In the genomic region with DNA sequence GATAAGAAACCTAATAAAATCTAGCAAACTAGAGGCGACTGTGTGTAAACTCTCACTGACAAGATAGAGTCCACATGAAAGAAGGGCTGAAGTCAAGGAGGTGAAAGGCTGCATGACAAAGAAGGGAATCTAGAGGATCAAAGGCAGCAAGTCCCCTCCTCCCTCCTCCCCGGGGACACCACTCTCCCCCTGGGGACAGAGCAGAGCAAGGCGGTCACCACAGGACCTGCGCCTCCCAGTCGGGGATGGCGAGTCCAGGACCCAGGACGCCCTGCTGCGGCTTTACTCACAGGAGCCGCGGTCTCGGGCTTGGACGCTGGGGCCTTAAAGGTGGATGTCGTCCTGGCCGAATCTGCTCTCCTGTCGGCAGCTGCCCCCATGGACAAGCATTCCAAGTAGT, we compare ENCODE assay signal across 22 cellular contexts. TPM values are rescaled to one million over a fixed set of nuclear protein-coding genes. Genes with fewer than 3 reads are reported as not detected.
DNase-seq lines count a peak whose midpoint lies in the region; ATAC-seq and TF ChIP-seq lines count a peak whose summit lies in the region.
"Had no signal": no experiment of that assay in that cellular context is flagged by ENCODE, and none has a peak within 500 bp of the region (broad histone marks: within the 10 kb centered on the region; RNA-seq: fewer than 3 reads in every experiment).

No MANE protein-coding gene starts in this region.

- H3K4me3 ChIP-seq in left ventricle myocardium inferior (no peak overlapping the region), trophoblast cell (ENCODE audit: low read depth, low read length) (no peak overlapping the region)
- H3K4me3 ChIP-seq: K562 had no signal

- peaks cover 4% of the 10 kb centered on the region for H3K4me1 ChIP-seq in left ventricle myocardium inferior
- peaks cover 28 to 34% of the 10 kb centered on the region in 2 experiments for H3K4me1 ChIP-seq in trophoblast cell (ENCODE audit: control insufficient read depth in 1 of 2, insufficient read depth in 2 of 2, low read length in 2 of 2)

- H3K79me1 ChIP-seq in trophoblast cell (ENCODE audit: low read length): peaks cover 9% of the 10 kb centered on the region

- H2AFZ ChIP-seq in trophoblast cell (ENCODE audit: insufficient read depth, low read length, poor library complexity): no peak overlapping the region

- ATAC-seq in Right ventricle myocardium superior (ENCODE audit: poor library complexity): no peak
- ATAC-seq: K562, SK-N-SH treated with all-trans-retinoic acid at 6 μM for 48 hours had no signal

- no peak overlapping the region for H3K4ac ChIP-seq in trophoblast cell (ENCODE audit: low read depth, low read length)

- peak overlapping the region; percentile 43 for H2AK5ac ChIP-seq in trophoblast cell (ENCODE audit: low read length)

- POLR2A ChIA-PET in GM10248 (lab: Yijun Ruan, JAX): no interaction called here

- no peak overlapping the region for H2BK5ac ChIP-seq in trophoblast cell (ENCODE audit: low read depth, low read length, poor library complexity)

- H4K91ac ChIP-seq in trophoblast cell (ENCODE audit: low read depth, low read length): peak overlapping the region; percentile 22

- peak; percentile 27 for DNase-seq in Right ventricle myocardium superior
- DNase-seq in left ventricle myocardium inferior: no peak
- peak; percentile 74 for DNase-seq in islet precursor cell
- DNase-seq in trophoblast cell: no peak
- DNase-seq in GM10248 (ENCODE audit: extremely low spot score): no peak
- DNase-seq in HuH-7.5 (ENCODE audit: low spot score): no peak
- no peak for DNase-seq in NCI-H1105 (lab: John Stamatoyannopoulos, UW)
- DNase-seq: 8988T; Calu3; CD4-positive, alpha-beta T cell; DMS53; EL; HCEC 1CT; NCI-H1417; NCI-H187 treated with DMSO at 0.1 percent for 48 hours; NCI-H2227 treated with DMSO at 0.1 percent for 48 hours; NCI-H510A treated with DMSO at 0.1 percent for 48 hours; NCI-H82; SIG-M5 had no signal

- H4K12ac ChIP-seq in trophoblast cell (ENCODE audit: low read depth, low read length): no peak overlapping the region

- CTCF ChIA-PET in GM10248 (lab: Yijun Ruan, JAX): no interaction called here

- H3K4me2 ChIP-seq in trophoblast cell (ENCODE audit: low read length): peak overlapping the region; percentile 9

- no peak overlapping the region for H3K18ac ChIP-seq in trophoblast cell (ENCODE audit: low read length)

- H3K9me3 ChIP-seq in left ventricle myocardium inferior (replicated peaks): no peaks in the 10 kb centered on the region
- peaks cover 3% of the 10 kb centered on the region for H3K9me3 ChIP-seq in trophoblast cell (ENCODE audit: insufficient read depth, low read depth, low read length)

- H3K27me3 ChIP-seq in left ventricle myocardium inferior (ENCODE audit: low read depth): no peaks in the 10 kb centered on the region
- H3K27me3 ChIP-seq in trophoblast cell (ENCODE audit: insufficient read depth, low read length): no peaks in the 10 kb centered on the region

- no CpG with 5 or more reads among the region's 15 CpGs for WGBS in trophoblast cell (ENCODE audit: extremely low coverage, insufficient coverage, insufficient read length)

- no peak overlapping the region for H2BK120ac ChIP-seq in trophoblast cell (ENCODE audit: insufficient read depth, low read length, poor library complexity)

- H3K36me3 ChIP-seq in left ventricle myocardium inferior (peaks cover 24% of the 10 kb centered on the region), trophoblast cell (ENCODE audit: control insufficient read depth in 1 of 2, insufficient read depth in 2 of 2, low read length in 2 of 2) (peaks cover 60 to 61% of the 10 kb centered on the region in 2 experiments)

- TF ChIP-seq CTCF in left ventricle myocardium inferior (IDR thresholded peaks at IDR 0.05; ENCODE audit: borderline replicate concordance) (no peak), VCaP (conservative IDR thresholded peaks at IDR 0.05) (no peak), GM10248 (IDR thresholded peaks at IDR 0.05; ENCODE audit: control extremely low read depth, extremely low read depth, low read depth, missing control alignments) (no peak)

- H3K79me2 ChIP-seq in trophoblast cell (ENCODE audit: control insufficient read depth, insufficient read depth, low read length, poor library complexity): no peaks in the 10 kb centered on the region

- intact Hi-C loops in Right ventricle myocardium superior (cut with DNase I): no loop called here
- intact Hi-C loops in left ventricle myocardium inferior (cut with micrococcal nuclease): no loop called here

- no peak overlapping the region for H3K9ac ChIP-seq in trophoblast cell (ENCODE audit: low read length)

- H3K23ac ChIP-seq in trophoblast cell (ENCODE audit: low read length): no peak overlapping the region

- no peak overlapping the region for H4K8ac ChIP-seq in trophoblast cell (ENCODE audit: low read depth, low read length)

- H3K14ac ChIP-seq in trophoblast cell (ENCODE audit: low read length): peak overlapping the region; percentile 34

- H3K27ac ChIP-seq in left ventricle myocardium inferior (replicated peaks): no peak overlapping the region
- H3K27ac ChIP-seq in VCaP: peak overlapping the region; percentile 36
- H3K27ac ChIP-seq in trophoblast cell (ENCODE audit: low read depth, low read length): no peak overlapping the region

- no peak overlapping the region for H2BK12ac ChIP-seq in trophoblast cell (ENCODE audit: low read length)

RNA-seq across cellular contexts. Expression of a gene that starts 22.4 kb away (rescaled TPM):
- total RNA-seq in Right ventricle myocardium superior (222 TPM), left ventricle myocardium inferior (201 TPM)
- 402 and 424 TPM in 2 replicates for polyA plus RNA-seq in trophoblast cell (2013)

RNA-seq across cellular contexts. Expression of a gene that starts 51.9 kb away (rescaled TPM):
- total RNA-seq in Right ventricle myocardium superior: 16.1 TPM
- 17.3 TPM for total RNA-seq in left ventricle myocardium inferior
- 4.5 and 4.7 TPM in 2 replicates for polyA plus RNA-seq in trophoblast cell (2013)

Comparison
In these comparisons a context has a peak if more than half of its experiments do, and no peak if none do; other contexts are left out.
1. DNase-seq: peak in Right ventricle myocardium superior (single experiment) and islet precursor cell (single experiment); none in left ventricle myocardium inferior (single experiment), trophoblast cell (0 of 2), GM10248 (single experiment), HuH-7.5 (single experiment) and NCI-H1105 (single experiment).